Comparison of ENCODE assay signal across 1 cellular context in the genomic region with DNA sequence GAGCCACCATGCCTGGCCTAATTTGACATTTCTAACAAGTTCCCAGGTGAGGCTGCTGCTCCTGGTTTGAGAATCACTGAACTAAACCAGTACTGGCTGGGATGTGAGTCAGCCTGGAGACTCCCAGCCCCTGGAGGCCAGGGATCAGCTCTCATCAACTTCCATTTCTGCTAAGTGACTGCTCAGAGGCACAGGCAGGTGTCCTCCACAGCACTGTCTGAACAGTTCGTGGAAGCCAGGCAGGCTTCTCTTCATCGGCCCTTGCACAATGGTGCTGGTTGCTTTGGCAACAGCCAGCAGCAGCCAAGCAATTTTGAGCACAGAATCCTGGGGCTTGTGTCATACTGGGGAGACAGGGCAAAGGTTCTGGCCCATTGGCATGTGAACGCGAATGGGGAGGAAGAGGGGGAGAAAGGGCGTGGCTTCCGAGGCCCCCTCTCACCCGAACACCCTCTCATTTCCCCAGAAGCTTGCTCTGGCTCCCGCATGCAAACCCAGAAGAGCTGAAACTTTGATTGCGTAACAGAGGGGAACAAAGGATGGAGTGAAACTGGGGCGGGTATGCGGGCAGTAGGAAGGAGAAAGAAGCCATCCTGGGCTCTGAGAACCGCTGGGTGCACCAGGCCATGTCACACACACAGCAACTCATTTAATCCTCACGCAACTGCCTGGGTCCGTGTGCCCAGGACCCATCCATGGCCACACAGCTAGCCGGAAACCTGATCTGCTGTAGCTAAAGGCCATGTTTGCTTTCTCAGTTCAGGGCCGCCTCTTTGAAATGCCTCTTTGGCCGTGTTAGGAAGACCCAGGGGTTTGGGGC.
TF ChIP-seq lines count a peak whose summit lies in the region.

No MANE protein-coding gene starts in this region.

TF ChIP-seq in HepG2, 621 proteins besides CTCF, POLR2A, EP300 and RAD21 (continued from another document and continues in another):
- TF ChIP-seq, protein P1, sequence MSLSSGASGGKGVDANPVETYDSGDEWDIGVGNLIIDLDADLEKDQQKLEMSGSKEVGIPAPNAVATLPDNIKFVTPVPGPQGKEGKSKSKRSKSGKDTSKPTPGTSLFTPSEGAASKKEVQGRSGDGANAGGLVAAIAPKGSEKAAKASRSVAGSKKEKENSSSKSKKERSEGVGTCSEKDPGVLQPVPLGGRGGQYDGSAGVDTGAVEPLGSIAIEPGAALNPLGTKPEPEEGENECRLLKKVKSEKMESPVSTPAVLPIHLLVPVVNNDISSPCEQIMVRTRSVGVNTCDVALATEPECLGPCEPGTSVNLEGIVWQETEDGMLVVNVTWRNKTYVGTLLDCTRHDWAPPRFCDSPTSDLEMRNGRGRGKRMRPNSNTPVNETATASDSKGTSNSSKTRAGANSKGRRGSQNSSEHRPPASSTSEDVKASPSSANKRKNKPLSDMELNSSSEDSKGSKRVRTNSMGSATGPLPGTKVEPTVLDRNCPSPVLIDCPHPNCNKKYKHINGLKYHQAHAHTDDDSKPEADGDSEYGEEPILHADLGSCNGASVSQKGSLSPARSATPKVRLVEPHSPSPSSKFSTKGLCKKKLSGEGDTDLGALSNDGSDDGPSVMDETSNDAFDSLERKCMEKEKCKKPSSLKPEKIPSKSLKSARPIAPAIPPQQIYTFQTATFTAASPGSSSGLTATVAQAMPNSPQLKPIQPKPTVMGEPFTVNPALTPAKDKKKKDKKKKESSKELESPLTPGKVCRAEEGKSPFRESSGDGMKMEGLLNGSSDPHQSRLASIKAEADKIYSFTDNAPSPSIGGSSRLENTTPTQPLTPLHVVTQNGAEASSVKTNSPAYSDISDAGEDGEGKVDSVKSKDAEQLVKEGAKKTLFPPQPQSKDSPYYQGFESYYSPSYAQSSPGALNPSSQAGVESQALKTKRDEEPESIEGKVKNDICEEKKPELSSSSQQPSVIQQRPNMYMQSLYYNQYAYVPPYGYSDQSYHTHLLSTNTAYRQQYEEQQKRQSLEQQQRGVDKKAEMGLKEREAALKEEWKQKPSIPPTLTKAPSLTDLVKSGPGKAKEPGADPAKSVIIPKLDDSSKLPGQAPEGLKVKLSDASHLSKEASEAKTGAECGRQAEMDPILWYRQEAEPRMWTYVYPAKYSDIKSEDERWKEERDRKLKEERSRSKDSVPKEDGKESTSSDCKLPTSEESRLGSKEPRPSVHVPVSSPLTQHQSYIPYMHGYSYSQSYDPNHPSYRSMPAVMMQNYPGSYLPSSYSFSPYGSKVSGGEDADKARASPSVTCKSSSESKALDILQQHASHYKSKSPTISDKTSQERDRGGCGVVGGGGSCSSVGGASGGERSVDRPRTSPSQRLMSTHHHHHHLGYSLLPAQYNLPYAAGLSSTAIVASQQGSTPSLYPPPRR (CRISPR knock-in tag; IDR thresholded peaks at IDR 0.05; ENCODE audit: borderline replicate concordance), result peak; percentile 77
- TF ChIP-seq XBP1 (CRISPR knock-in tag; IDR thresholded peaks at IDR 0.05), result no peak
- TF ChIP-seq, protein P2, sequence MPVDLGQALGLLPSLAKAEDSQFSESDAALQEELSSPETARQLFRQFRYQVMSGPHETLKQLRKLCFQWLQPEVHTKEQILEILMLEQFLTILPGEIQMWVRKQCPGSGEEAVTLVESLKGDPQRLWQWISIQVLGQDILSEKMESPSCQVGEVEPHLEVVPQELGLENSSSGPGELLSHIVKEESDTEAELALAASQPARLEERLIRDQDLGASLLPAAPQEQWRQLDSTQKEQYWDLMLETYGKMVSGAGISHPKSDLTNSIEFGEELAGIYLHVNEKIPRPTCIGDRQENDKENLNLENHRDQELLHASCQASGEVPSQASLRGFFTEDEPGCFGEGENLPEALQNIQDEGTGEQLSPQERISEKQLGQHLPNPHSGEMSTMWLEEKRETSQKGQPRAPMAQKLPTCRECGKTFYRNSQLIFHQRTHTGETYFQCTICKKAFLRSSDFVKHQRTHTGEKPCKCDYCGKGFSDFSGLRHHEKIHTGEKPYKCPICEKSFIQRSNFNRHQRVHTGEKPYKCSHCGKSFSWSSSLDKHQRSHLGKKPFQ (CRISPR knock-in tag; IDR thresholded peaks at IDR 0.05; ENCODE audit: insufficient replicate concordance), result no peak
- TF ChIP-seq ASH2L (IDR thresholded peaks at IDR 0.05; ENCODE audit: insufficient read length, low read depth, low read length), result peak; percentile 87
- TF ChIP-seq, protein P3, sequence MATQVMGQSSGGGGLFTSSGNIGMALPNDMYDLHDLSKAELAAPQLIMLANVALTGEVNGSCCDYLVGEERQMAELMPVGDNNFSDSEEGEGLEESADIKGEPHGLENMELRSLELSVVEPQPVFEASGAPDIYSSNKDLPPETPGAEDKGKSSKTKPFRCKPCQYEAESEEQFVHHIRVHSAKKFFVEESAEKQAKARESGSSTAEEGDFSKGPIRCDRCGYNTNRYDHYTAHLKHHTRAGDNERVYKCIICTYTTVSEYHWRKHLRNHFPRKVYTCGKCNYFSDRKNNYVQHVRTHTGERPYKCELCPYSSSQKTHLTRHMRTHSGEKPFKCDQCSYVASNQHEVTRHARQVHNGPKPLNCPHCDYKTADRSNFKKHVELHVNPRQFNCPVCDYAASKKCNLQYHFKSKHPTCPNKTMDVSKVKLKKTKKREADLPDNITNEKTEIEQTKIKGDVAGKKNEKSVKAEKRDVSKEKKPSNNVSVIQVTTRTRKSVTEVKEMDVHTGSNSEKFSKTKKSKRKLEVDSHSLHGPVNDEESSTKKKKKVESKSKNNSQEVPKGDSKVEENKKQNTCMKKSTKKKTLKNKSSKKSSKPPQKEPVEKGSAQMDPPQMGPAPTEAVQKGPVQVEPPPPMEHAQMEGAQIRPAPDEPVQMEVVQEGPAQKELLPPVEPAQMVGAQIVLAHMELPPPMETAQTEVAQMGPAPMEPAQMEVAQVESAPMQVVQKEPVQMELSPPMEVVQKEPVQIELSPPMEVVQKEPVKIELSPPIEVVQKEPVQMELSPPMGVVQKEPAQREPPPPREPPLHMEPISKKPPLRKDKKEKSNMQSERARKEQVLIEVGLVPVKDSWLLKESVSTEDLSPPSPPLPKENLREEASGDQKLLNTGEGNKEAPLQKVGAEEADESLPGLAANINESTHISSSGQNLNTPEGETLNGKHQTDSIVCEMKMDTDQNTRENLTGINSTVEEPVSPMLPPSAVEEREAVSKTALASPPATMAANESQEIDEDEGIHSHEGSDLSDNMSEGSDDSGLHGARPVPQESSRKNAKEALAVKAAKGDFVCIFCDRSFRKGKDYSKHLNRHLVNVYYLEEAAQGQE (IDR thresholded peaks at IDR 0.05; ENCODE audit: borderline replicate concordance in 1 of 2, low read depth in 1 of 2, low read length in 2 of 2), result peak in 1 of 2 experiments; percentile 57; a peak in 1 of 4 replicates
- peak; percentile 64; the same call in 1 of the 2 replicates for TF ChIP-seq HMG20A (CRISPR knock-in tag; IDR thresholded peaks at IDR 0.05; ENCODE audit: borderline replicate concordance)
- no peak for TF ChIP-seq ZNF496 (CRISPR knock-in tag; IDR thresholded peaks at IDR 0.05; ENCODE audit: insufficient replicate concordance)
- TF ChIP-seq, protein P4, sequence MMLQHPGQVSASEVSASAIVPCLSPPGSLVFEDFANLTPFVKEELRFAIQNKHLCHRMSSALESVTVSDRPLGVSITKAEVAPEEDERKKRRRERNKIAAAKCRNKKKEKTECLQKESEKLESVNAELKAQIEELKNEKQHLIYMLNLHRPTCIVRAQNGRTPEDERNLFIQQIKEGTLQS (CRISPR knock-in tag; IDR thresholded peaks at IDR 0.05), result peak; percentile 44; the same call in 1 of the 2 replicates
- TF ChIP-seq, protein P5, sequence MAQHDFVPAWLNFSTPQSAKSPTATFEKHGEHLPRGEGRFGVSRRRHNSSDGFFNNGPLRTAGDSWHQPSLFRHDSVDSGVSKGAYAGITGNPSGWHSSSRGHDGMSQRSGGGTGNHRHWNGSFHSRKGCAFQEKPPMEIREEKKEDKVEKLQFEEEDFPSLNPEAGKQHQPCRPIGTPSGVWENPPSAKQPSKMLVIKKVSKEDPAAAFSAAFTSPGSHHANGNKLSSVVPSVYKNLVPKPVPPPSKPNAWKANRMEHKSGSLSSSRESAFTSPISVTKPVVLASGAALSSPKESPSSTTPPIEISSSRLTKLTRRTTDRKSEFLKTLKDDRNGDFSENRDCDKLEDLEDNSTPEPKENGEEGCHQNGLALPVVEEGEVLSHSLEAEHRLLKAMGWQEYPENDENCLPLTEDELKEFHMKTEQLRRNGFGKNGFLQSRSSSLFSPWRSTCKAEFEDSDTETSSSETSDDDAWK (CRISPR knock-in tag; IDR thresholded peaks at IDR 0.05), result no peak
- no peak; the same call in 1 of the 2 replicates for TF ChIP-seq SNAPC2 (CRISPR knock-in tag; IDR thresholded peaks at IDR 0.05)
- no peak for TF ChIP-seq SP2 (CRISPR knock-in tag; IDR thresholded peaks at IDR 0.05)
- peak; percentile 85 for TF ChIP-seq ZNF781 (CRISPR knock-in tag; IDR thresholded peaks at IDR 0.05; ENCODE audit: borderline replicate concordance, not compliant biosample characterization)
- 0 out of 2 replicates have a peak, but pooled peaks have one; percentile 30 for TF ChIP-seq DMAP1 (CRISPR knock-in tag; IDR thresholded peaks at IDR 0.05)
- TF ChIP-seq, protein P6, sequence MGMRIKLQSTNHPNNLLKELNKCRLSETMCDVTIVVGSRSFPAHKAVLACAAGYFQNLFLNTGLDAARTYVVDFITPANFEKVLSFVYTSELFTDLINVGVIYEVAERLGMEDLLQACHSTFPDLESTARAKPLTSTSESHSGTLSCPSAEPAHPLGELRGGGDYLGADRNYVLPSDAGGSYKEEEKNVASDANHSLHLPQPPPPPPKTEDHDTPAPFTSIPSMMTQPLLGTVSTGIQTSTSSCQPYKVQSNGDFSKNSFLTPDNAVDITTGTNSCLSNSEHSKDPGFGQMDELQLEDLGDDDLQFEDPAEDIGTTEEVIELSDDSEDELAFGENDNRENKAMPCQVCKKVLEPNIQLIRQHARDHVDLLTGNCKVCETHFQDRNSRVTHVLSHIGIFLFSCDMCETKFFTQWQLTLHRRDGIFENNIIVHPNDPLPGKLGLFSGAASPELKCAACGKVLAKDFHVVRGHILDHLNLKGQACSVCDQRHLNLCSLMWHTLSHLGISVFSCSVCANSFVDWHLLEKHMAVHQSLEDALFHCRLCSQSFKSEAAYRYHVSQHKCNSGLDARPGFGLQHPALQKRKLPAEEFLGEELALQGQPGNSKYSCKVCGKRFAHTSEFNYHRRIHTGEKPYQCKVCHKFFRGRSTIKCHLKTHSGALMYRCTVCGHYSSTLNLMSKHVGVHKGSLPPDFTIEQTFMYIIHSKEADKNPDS (CRISPR knock-in tag; IDR thresholded peaks at IDR 0.05), result peak; percentile 88; the same call in 1 of the 2 replicates
- TF ChIP-seq PCBP2 (optimal IDR thresholded peaks at IDR 0.05; ENCODE audit: low read depth, low read length, poor library complexity, severe bottlenecking), result no peak
- peak; percentile 5; the same call in 1 of the 2 replicates for TF ChIP-seq LCORL (IDR thresholded peaks at IDR 0.05)
- TF ChIP-seq LCORL (CRISPR knock-in tag; IDR thresholded peaks at IDR 0.05), result peak; percentile 95
- peak; percentile 82 for TF ChIP-seq RXRA (CRISPR knock-in tag; IDR thresholded peaks at IDR 0.05)
- no peak; the same call in 1 of the 2 replicates for TF ChIP-seq MIER2 (CRISPR knock-in tag; IDR thresholded peaks at IDR 0.05)
- TF ChIP-seq HNRNPL (IDR thresholded peaks at IDR 0.05; ENCODE audit: low read depth, low read length), result peak; percentile 87; the same call in 1 of the 2 replicates
- TF ChIP-seq ZNF546 (CRISPR knock-in tag; conservative IDR thresholded peaks at IDR 0.05), result no peak
- TF ChIP-seq, protein P7, sequence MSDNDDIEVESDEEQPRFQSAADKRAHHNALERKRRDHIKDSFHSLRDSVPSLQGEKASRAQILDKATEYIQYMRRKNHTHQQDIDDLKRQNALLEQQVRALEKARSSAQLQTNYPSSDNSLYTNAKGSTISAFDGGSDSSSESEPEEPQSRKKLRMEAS (IDR thresholded peaks at IDR 0.05), result peak; percentile 86; the same call in 1 of the 2 replicates
- TF ChIP-seq, protein P8, sequence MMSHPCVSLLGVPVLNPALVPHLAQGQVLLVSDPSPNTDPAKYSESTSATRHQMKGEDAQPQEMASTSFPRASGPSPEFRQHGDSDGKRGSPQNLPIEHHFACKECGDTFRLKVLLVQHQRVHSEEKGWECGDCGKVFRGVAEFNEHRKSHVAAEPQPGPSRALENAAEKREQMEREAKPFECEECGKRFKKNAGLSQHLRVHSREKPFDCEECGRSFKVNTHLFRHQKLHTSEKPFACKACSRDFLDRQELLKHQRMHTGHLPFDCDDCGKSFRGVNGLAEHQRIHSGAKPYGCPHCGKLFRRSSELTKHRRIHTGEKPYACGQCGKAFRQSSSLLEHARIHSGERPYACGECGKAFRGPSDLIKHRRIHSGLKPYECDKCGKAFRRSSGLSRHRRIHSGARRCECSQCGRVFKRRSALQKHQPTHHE (CRISPR knock-in tag; IDR thresholded peaks at IDR 0.05; ENCODE audit: borderline replicate concordance), result 0 out of 2 replicates have a peak, but pooled peaks have one; percentile 57
- 0 out of 2 replicates have a peak, but pooled peaks have one; percentile 45 for TF ChIP-seq ZNF256 (CRISPR knock-in tag; conservative IDR thresholded peaks at IDR 0.05)
- no peak for TF ChIP-seq KDM5A (IDR thresholded peaks at IDR 0.05; ENCODE audit: borderline replicate concordance, low read length)
- TF ChIP-seq FOXA1 (IDR thresholded peaks at IDR 0.05), result no peak
- TF ChIP-seq FOXA1 (CRISPR knock-in tag; IDR thresholded peaks at IDR 0.05), result peak; percentile 84
- TF ChIP-seq JUND (CRISPR knock-in tag; IDR thresholded peaks at IDR 0.05), result peak; percentile 26; the same call in 1 of the 2 replicates
- TF ChIP-seq U2AF2 (IDR thresholded peaks at IDR 0.05; ENCODE audit: low read depth, low read length), result peak; percentile 98
- peak; percentile 84 for TF ChIP-seq ETV5 (CRISPR knock-in tag; IDR thresholded peaks at IDR 0.05; ENCODE audit: borderline replicate concordance)
- TF ChIP-seq, protein P9, sequence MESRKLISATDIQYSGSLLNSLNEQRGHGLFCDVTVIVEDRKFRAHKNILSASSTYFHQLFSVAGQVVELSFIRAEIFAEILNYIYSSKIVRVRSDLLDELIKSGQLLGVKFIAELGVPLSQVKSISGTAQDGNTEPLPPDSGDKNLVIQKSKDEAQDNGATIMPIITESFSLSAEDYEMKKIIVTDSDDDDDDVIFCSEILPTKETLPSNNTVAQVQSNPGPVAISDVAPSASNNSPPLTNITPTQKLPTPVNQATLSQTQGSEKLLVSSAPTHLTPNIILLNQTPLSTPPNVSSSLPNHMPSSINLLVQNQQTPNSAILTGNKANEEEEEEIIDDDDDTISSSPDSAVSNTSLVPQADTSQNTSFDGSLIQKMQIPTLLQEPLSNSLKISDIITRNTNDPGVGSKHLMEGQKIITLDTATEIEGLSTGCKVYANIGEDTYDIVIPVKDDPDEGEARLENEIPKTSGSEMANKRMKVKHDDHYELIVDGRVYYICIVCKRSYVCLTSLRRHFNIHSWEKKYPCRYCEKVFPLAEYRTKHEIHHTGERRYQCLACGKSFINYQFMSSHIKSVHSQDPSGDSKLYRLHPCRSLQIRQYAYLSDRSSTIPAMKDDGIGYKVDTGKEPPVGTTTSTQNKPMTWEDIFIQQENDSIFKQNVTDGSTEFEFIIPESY (CRISPR knock-in tag; IDR thresholded peaks at IDR 0.05), result peak; percentile 69
- no peak for TF ChIP-seq HNRNPUL1 (IDR thresholded peaks at IDR 0.05; ENCODE audit: low read depth, low read length)
- no peak for TF ChIP-seq ZFP36L2 (CRISPR knock-in tag; IDR thresholded peaks at IDR 0.05)
- 0 out of 2 replicates have a peak, but pooled peaks have one; percentile 26 for TF ChIP-seq ZNF232 (CRISPR knock-in tag; IDR thresholded peaks at IDR 0.05; ENCODE audit: borderline replicate concordance)
- TF ChIP-seq NFYC (CRISPR knock-in tag; IDR thresholded peaks at IDR 0.05), result peak; percentile 31; the same call in 1 of the 2 replicates
- 0 out of 2 replicates have a peak, but pooled peaks have one; percentile 56 for TF ChIP-seq ZNF850 (CRISPR knock-in tag; conservative IDR thresholded peaks at IDR 0.05)
- no peak for TF ChIP-seq ZBTB1 (CRISPR knock-in tag; IDR thresholded peaks at IDR 0.05; ENCODE audit: borderline replicate concordance)
